Comparison of ENCODE assay signal across 19 cellular contexts in genomic region chr13:75907044-75907443, GRCh38.
DNase-seq lines count a peak whose midpoint lies in the region; ATAC-seq and TF ChIP-seq lines count a peak whose summit lies in the region.
"Had no signal": no experiment of that assay in that cellular context is flagged by ENCODE, and none has a peak within 500 bp of the region (broad histone marks: within the 10 kb centered on the region; RNA-seq: fewer than 3 reads in every experiment).

No MANE protein-coding gene starts in this region.

- CTCF ChIA-PET in HEK293T (lab: Yijun Ruan, JAX), result no interaction called here

- H3K27me3 ChIP-seq in esophagus squamous epithelium (no peaks in the 10 kb centered on the region), stomach (no peaks in the 10 kb centered on the region)

- peaks cover 0 to 27% (median 7%) of the 10 kb centered on the region in 3 donors for H3K4me1 ChIP-seq in esophagus squamous epithelium
- peaks cover 0 to 17% (median 0%) of the 10 kb centered on the region in 4 donors for H3K4me1 ChIP-seq in stomach
- H3K4me1 ChIP-seq: Caco-2 had no signal

- ATAC-seq in GM19324 (IDR thresholded peaks at IDR 0.05; ENCODE audit: low FRiP score, unreplicated experiment), result no peak
- ATAC-seq: Panc1, Right ventricle myocardium inferior had no signal

- H3K27ac ChIP-seq in esophagus squamous epithelium (peak overlapping the region in 3 of 4 donors; percentile 39 to 77 (median 70)), stomach (peak overlapping the region in 4 of 5 donors; percentile 18 to 77 (median 47))
- H3K27ac ChIP-seq: GM23248 had no signal

- H3K9me3 ChIP-seq in esophagus squamous epithelium, result no peaks in the 10 kb centered on the region
- no peaks in the 10 kb centered on the region for H3K9me3 ChIP-seq in stomach
- H3K9me3 ChIP-seq: Caco-2, SK-N-SH had no signal

- TF ChIP-seq POLR2A in esophagus squamous epithelium (IDR thresholded peaks at IDR 0.05) (no peak), stomach (IDR thresholded peaks at IDR 0.05) (no peak)

- intact Hi-C loops in esophagus squamous epithelium (cut with DNase I) (no loop called here), stomach (cut with DNase I; ENCODE audit: low total_unique reads) (no loop called here), posterior vena cava (cut with DNase I) (no loop called here)

- TF ChIP-seq CTCF in esophagus squamous epithelium (IDR thresholded peaks at IDR 0.05), result no peak
- no peak for TF ChIP-seq CTCF in stomach (IDR thresholded peaks at IDR 0.05)

- POLR2A ChIA-PET in HEK293T (lab: Yijun Ruan, JAX), result no interaction called here

- no peak for TF ChIP-seq EP300 in stomach (IDR thresholded peaks at IDR 0.05)

- H3K4me3 ChIP-seq in esophagus squamous epithelium (no peak overlapping the region), stomach (no peak overlapping the region)
- H3K4me3 ChIP-seq: GM23248 had no signal

- H3K36me3 ChIP-seq in esophagus squamous epithelium (no peaks in the 10 kb centered on the region), stomach (no peaks in the 10 kb centered on the region)

- WGBS in esophagus squamous epithelium, 2 donors, result 28 to 43% methylated on average over 5 of the region's 5 CpGs
- WGBS in stomach, 5 donors, result 56 to 70% (median 68%) methylated on average over 5 of the region's 5 CpGs

- peak; percentile 84 for DNase-seq in NCI-H1694 (lab: John Stamatoyannopoulos, UW)
- DNase-seq in NCI-H82 (lab: John Stamatoyannopoulos, UW), result peak; percentile 99
- no peak for DNase-seq in esophagus squamous epithelium (lab: John Stamatoyannopoulos, UW)
- DNase-seq in stomach, result no peak
- DNase-seq in posterior vena cava (ENCODE audit: low spot score), result no peak
- DNase-seq in HEK293T (ENCODE audit: extremely low spot score), result no peak
- DNase-seq: Caco-2; CD4-positive, CD25-positive, alpha-beta regulatory T cell; DMS53; GM23248; IMR-90; Kasumi-1; MM.1S; NCI-H1092 treated with DMSO at 0.1 percent for 48 hours; NCI-H187; SK-N-SH had no signal

TF ChIP-seq in HEK293T, 16 proteins besides CTCF, POLR2A, EP300 and RAD21:
- TF ChIP-seq FOXK2 (IDR thresholded peaks at IDR 0.05), result no peak
- TF ChIP-seq L3MBTL2 (conservative IDR thresholded peaks at IDR 0.05), result no peak
- TF ChIP-seq LEF1 (IDR thresholded peaks at IDR 0.05; ENCODE audit: borderline replicate concordance), result no peak
- TF ChIP-seq FOXM1 (IDR thresholded peaks at IDR 0.05; ENCODE audit: borderline replicate concordance), result no peak
- TF ChIP-seq SP1 (IDR thresholded peaks at IDR 0.05), result no peak
- TF ChIP-seq TARDBP (IDR thresholded peaks at IDR 0.05), result no peak
- TF ChIP-seq ZNF384 (IDR thresholded peaks at IDR 0.05), result no peak
- TF ChIP-seq BHLHE40 (IDR thresholded peaks at IDR 0.05; ENCODE audit: borderline replicate concordance), result no peak
- no peak for TF ChIP-seq CTBP1 (IDR thresholded peaks at IDR 0.05; ENCODE audit: borderline replicate concordance)
- TF ChIP-seq SUZ12 (IDR thresholded peaks at IDR 0.05), result no peak
- no peak for TF ChIP-seq ELF4 (IDR thresholded peaks at IDR 0.05)
- TF ChIP-seq, protein P1, sequence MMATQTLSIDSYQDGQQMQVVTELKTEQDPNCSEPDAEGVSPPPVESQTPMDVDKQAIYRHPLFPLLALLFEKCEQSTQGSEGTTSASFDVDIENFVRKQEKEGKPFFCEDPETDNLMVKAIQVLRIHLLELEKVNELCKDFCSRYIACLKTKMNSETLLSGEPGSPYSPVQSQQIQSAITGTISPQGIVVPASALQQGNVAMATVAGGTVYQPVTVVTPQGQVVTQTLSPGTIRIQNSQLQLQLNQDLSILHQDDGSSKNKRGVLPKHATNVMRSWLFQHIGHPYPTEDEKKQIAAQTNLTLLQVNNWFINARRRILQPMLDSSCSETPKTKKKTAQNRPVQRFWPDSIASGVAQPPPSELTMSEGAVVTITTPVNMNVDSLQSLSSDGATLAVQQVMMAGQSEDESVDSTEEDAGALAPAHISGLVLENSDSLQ (IDR thresholded peaks at IDR 0.05), result no peak
- no peak for TF ChIP-seq ARNT (IDR thresholded peaks at IDR 0.05)
- TF ChIP-seq HDGF (IDR thresholded peaks at IDR 0.05; ENCODE audit: borderline replicate concordance), result no peak
TF ChIP-seq in HEK293T: peak in this region for 0.

Comparison
In these comparisons a context has a peak if more than half of its experiments do, and no peak if none do; other contexts are left out.
1. DNase-seq: peak in NCI-H1694 (single experiment) and NCI-H82 (single experiment); none in esophagus squamous epithelium (single experiment), stomach (single experiment), posterior vena cava (single experiment) and HEK293T (single experiment).